1 cellular context compared by ENCODE assay signal in the genomic region with DNA sequence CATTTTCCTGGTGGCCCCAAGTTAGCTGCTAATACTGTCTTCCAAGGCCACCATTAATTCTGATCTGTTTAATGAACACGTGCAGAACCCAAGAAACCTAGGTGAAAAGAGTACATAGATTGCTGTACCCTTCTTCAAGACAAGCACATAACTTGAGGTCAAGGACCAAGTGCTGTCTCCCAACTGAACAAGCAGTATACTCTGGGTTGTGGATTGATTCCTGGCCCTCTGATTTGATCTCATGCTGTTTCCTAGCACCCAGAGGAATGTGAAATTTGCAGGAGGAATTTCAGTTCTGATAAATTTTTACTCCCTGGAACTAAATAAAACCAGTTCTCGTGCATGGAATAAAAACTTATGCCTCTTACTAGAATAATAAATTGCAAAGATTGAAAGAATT.
TF ChIP-seq lines count a peak whose summit lies in the region.

No MANE protein-coding gene starts in this region.

TF ChIP-seq in IMR-90, 13 proteins besides CTCF, POLR2A, EP300 and RAD21:
- TF ChIP-seq SMC3 (IDR thresholded peaks at IDR 0.05; ENCODE audit: low read depth, low read length) (no peak), MAZ (IDR thresholded peaks at IDR 0.05; ENCODE audit: borderline replicate concordance, low read depth, low read length) (no peak), NFE2L2 (IDR thresholded peaks at IDR 0.05; ENCODE audit: low read depth, low read length) (no peak), BHLHE40 (IDR thresholded peaks at IDR 0.05; ENCODE audit: low read depth, low read length) (no peak), CEBPB (IDR thresholded peaks at IDR 0.05; ENCODE audit: low read depth, low read length) (no peak), RFX5 (IDR thresholded peaks at IDR 0.05; ENCODE audit: low read depth, low read length) (no peak), FOS (IDR thresholded peaks at IDR 0.05; ENCODE audit: low read depth, low read length) (no peak), RCOR1 (IDR thresholded peaks at IDR 0.05; ENCODE audit: insufficient replicate concordance, low read length) (no peak), MXI1 (IDR thresholded peaks at IDR 0.05; ENCODE audit: borderline replicate concordance, low read depth, low read length) (no peak), CHD1 (IDR thresholded peaks at IDR 0.05; ENCODE audit: low read depth, low read length) (no peak), MAFK (IDR thresholded peaks at IDR 0.05; ENCODE audit: low read depth, low read length) (no peak)
- TF ChIP-seq, protein P1, sequence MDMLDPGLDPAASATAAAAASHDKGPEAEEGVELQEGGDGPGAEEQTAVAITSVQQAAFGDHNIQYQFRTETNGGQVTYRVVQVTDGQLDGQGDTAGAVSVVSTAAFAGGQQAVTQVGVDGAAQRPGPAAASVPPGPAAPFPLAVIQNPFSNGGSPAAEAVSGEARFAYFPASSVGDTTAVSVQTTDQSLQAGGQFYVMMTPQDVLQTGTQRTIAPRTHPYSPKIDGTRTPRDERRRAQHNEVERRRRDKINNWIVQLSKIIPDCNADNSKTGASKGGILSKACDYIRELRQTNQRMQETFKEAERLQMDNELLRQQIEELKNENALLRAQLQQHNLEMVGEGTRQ (IDR thresholded peaks at IDR 0.05; ENCODE audit: low read depth, low read length) = no peak
- TF ChIP-seq, protein P2, sequence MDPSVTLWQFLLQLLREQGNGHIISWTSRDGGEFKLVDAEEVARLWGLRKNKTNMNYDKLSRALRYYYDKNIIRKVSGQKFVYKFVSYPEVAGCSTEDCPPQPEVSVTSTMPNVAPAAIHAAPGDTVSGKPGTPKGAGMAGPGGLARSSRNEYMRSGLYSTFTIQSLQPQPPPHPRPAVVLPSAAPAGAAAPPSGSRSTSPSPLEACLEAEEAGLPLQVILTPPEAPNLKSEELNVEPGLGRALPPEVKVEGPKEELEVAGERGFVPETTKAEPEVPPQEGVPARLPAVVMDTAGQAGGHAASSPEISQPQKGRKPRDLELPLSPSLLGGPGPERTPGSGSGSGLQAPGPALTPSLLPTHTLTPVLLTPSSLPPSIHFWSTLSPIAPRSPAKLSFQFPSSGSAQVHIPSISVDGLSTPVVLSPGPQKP (IDR thresholded peaks at IDR 0.05; ENCODE audit: borderline replicate concordance, low read depth, low read length) = no peak
TF ChIP-seq in IMR-90: peak in this region for 0.
